In genomic region chr5:177446184-177447065, GRCh38 we compare ENCODE assay signal across 8 cellular contexts. TPM values are rescaled to one million over a fixed set of nuclear protein-coding genes. Genes with fewer than 3 reads are reported as not detected.
A peak's percentile ranks its signal among the peaks of the same experiment; 100 is the strongest.
DNase-seq lines count a peak whose midpoint lies in the region; ATAC-seq and TF ChIP-seq lines count a peak whose summit lies in the region.

A gene with protein sequence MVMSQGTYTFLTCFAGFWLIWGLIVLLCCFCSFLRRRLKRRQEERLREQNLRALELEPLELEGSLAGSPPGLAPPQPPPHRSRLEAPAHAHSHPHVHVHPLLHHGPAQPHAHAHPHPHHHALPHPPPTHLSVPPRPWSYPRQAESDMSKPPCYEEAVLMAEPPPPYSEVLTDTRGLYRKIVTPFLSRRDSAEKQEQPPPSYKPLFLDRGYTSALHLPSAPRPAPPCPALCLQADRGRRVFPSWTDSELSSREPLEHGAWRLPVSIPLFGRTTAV (plus strand): TSS chr5:177446814. CDS start chr5:177455068, 8,254 bp downstream.

- no peaks in the 10 kb centered on the region for H3K27me3 Mint-ChIP-seq in activated naive CD4-positive, alpha-beta T cell treated with anti-CD3 and anti-CD28 coated beads, Interleukin-2, amount 50 U/mL, for 24 hours
- H3K27me3 Mint-ChIP-seq in glutamatergic neuron (ENCODE audit: unreplicated experiment) (peaks cover 26% of the 10 kb centered on the region), osteocyte (ENCODE audit: unreplicated experiment) (no peaks in the 10 kb centered on the region)

- H3K27ac ChIP-seq in HUES64 (ENCODE audit: low read depth, low read length): peak within 1 kb of the TSS; percentile 73
- H3K27ac ChIP-seq in vagina: peak within 1 kb of the TSS; percentile 19

- intact Hi-C loops in vagina (cut with DNase I): no loop called here

- DNase-seq in DMS53 (lab: John Stamatoyannopoulos, UW) (peak; percentile 93), SK-MEL-5 (ENCODE audit: low read depth, low spot score) (peak; percentile 63), glutamatergic neuron (peak; percentile 68), osteocyte (ENCODE audit: extremely low spot score, unreplicated experiment) (no peak), vagina (ENCODE audit: extremely low spot score in 2 of 2) (no peak)

- H3K27ac Mint-ChIP-seq in activated naive CD4-positive, alpha-beta T cell treated with anti-CD3 and anti-CD28 coated beads, Interleukin-2, amount 50 U/mL, for 24 hours: peak within 1 kb of the TSS; percentile 80
- H3K27ac Mint-ChIP-seq in glutamatergic neuron (ENCODE audit: unreplicated experiment): peak within 1 kb of the TSS; percentile 71
- H3K27ac Mint-ChIP-seq in osteocyte (ENCODE audit: unreplicated experiment): peak within 1 kb of the TSS; percentile 76

- H3K4me1 ChIP-seq in HUES64 (ENCODE audit: insufficient read depth, low read length): peaks cover 12% of the 10 kb centered on the region
- peaks cover 36% of the 10 kb centered on the region for H3K4me1 ChIP-seq in vagina

- H3K4me3 ChIP-seq in HUES64 (ENCODE audit: low read length) (peak within 1 kb of the TSS; percentile 63), vagina (peak within 1 kb of the TSS; percentile 50 to 70)

- H3K36me3 ChIP-seq in HUES64 (ENCODE audit: insufficient read depth, low read length) (no peaks in the 10 kb centered on the region), vagina (peaks cover 0 to 7% of the 10 kb centered on the region in 2 donors)

- H3K4me1 Mint-ChIP-seq in activated naive CD4-positive, alpha-beta T cell treated with anti-CD3 and anti-CD28 coated beads, Interleukin-2, amount 50 U/mL, for 24 hours: peaks cover 44% of the 10 kb centered on the region
- H3K4me1 Mint-ChIP-seq in glutamatergic neuron (ENCODE audit: low read depth, unreplicated experiment) (peaks cover 15% of the 10 kb centered on the region), osteocyte (ENCODE audit: unreplicated experiment) (peaks cover 20% of the 10 kb centered on the region)

- WGBS in HUES64: 3% methylated on average over 90 of the region's 90 CpGs

- H3K9me3 ChIP-seq in HUES64 (ENCODE audit: insufficient read depth, low read depth, low read length) (no peaks in the 10 kb centered on the region), vagina (no peaks in the 10 kb centered on the region)

- in situ Hi-C loops in SK-MEL-5 (cut with HindIII; ENCODE audit: low pct_unique_long_range_greater_than_20kb, low sequenced_read_pairs): no loop called here

- no peaks in the 10 kb centered on the region for H3K36me3 Mint-ChIP-seq in activated naive CD4-positive, alpha-beta T cell treated with anti-CD3 and anti-CD28 coated beads, Interleukin-2, amount 50 U/mL, for 24 hours
- H3K36me3 Mint-ChIP-seq in glutamatergic neuron (ENCODE audit: unreplicated experiment) (no peaks in the 10 kb centered on the region), osteocyte (ENCODE audit: unreplicated experiment) (peaks cover 3% of the 10 kb centered on the region)

- peak within 1 kb of the TSS; percentile 85 for H3K9ac ChIP-seq in HUES64 (ENCODE audit: low read depth, low read length)

- TF ChIP-seq POLR2A in vagina (IDR thresholded peaks at IDR 0.05): no peak

- TF ChIP-seq CTCF in glutamatergic neuron (IDR thresholded peaks at IDR 0.05; ENCODE audit: partially characterized antibody, unreplicated experiment) (no peak), osteocyte (IDR thresholded peaks at IDR 0.05) (no peak), vagina (IDR thresholded peaks at IDR 0.05) (no peak)

- no peaks in the 10 kb centered on the region for H3K9me3 Mint-ChIP-seq in activated naive CD4-positive, alpha-beta T cell treated with anti-CD3 and anti-CD28 coated beads, Interleukin-2, amount 50 U/mL, for 24 hours
- H3K9me3 Mint-ChIP-seq in glutamatergic neuron (ENCODE audit: unreplicated experiment) (peaks cover 23% of the 10 kb centered on the region), osteocyte (ENCODE audit: unreplicated experiment) (no peaks in the 10 kb centered on the region)

- peak within 1 kb of the TSS; percentile 81 for H3K4me3 Mint-ChIP-seq in activated naive CD4-positive, alpha-beta T cell treated with anti-CD3 and anti-CD28 coated beads, Interleukin-2, amount 50 U/mL, for 24 hours
- H3K4me3 Mint-ChIP-seq in glutamatergic neuron (ENCODE audit: unreplicated experiment): peak within 1 kb of the TSS; percentile 73
- H3K4me3 Mint-ChIP-seq in osteocyte (ENCODE audit: unreplicated experiment): peak within 1 kb of the TSS; percentile 68

- ATAC-seq in GM21367 (IDR thresholded peaks at IDR 0.05; ENCODE audit: unreplicated experiment): peak; percentile 45

- H3K27me3 ChIP-seq in HUES64 (ENCODE audit: insufficient read depth, low read length): peaks cover 5% of the 10 kb centered on the region
- H3K27me3 ChIP-seq in vagina: no peaks in the 10 kb centered on the region

RNA-seq across cellular contexts. Expression of the gene that starts here (rescaled TPM):
- polyA plus RNA-seq in HUES64 (2013, experiment 1 of 2): 5.5 TPM
- polyA plus RNA-seq in HUES64 (2013, experiment 2 of 2): 7.7 TPM
- total RNA-seq in SK-MEL-5 (2014; rRNA removed; shearing (Covaris generic)): 34.4 and 38.8 TPM in 2 replicates
- polyA plus RNA-seq in SK-MEL-5 (2015; cell fraction: cytosol; rRNA removed): 179 and 188 TPM in 2 replicates
- polyA plus RNA-seq in SK-MEL-5 (2015; cell fraction: nucleus; rRNA removed): 93.4 and 107 TPM in 2 replicates
- total RNA-seq in glutamatergic neuron (ENCODE audit: unreplicated experiment) (4.1 TPM), osteocyte (2.8 and 4.4 TPM in 2 replicates), vagina (1.2 TPM)

Comparison
In these comparisons a context has a peak if more than half of its experiments do, and no peak if none do; other contexts are left out.
1. DNase-seq: peak in DMS53 (single experiment), SK-MEL-5 (single experiment) and glutamatergic neuron (single experiment); none in osteocyte (single experiment) and vagina (0 of 2).
2. Peak in every context shown above with its lines, with median percentiles within 50 percentile points of each other: H3K27ac Mint-ChIP-seq and H3K4me3 Mint-ChIP-seq.